Comparison of ENCODE assay signal across 24 cellular contexts in the genomic region with DNA sequence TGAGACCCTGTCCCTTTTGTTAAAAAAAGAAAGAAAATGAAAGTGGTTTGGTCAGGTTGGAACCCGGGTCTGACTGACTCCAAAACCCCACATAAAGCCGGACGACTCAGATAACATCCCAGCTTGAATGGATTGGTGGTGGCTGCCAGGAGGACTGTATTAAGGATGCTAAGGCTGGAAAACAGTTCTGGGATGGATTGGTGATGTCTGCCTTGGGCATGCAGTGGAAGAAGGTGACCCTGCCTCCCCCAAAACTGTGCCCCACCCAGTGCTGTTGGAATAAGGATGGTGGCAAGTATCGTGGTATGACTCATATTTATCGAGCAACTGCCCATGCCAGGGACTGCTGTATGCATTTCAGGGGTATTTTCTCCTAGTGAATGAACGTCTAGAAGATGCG. TPM values are rescaled to one million over a fixed set of nuclear protein-coding genes. Genes with fewer than 3 reads are reported as not detected.
DNase-seq lines count a peak whose midpoint lies in the region; ATAC-seq, FAIRE-seq and TF ChIP-seq lines count a peak whose summit lies in the region.
"Had no signal": no experiment of that assay in that cellular context is flagged by ENCODE, and none has a peak within 500 bp of the region (broad histone marks: within the 10 kb centered on the region; RNA-seq: fewer than 3 reads in every experiment).

No MANE protein-coding gene starts in this region.

- peak overlapping the region in 4 of 6 donors; percentile 57 to 85 (median 79) for H3K27ac Mint-ChIP-seq in naive B cell
- H3K27ac Mint-ChIP-seq: CD4-positive, alpha-beta T cell had no signal

- no peak for TF ChIP-seq RAD21 in K562 (CRISPR knock-in tag; conservative IDR thresholded peaks at IDR 0.05 in 1 of 2, IDR thresholded peaks at IDR 0.05 in 1 of 2)

- DNase-seq in Daoy (ENCODE audit: low read depth) (peak; percentile 33), MG63 (peak; percentile 17), K562 (ENCODE audit: extremely low read depth in 1 of 4, low spot score in 3 of 4) (no peak), naive B cell (no peak), NCI-H1417 (lab: John Stamatoyannopoulos, UW) (no peak)
- DNase-seq in activated T-cell treated with anti-CD3 and anti-CD28 coated beads, Interleukin-2, amount 50 U/mL, for 1 hour: no peak
- DNase-seq: CD4-positive, alpha-beta T cell; DMS79; GF-D8; KBM-7; MM.1S; NCI-H1694; NCI-H2029 treated with DMSO at 0.1 percent for 48 hours; NCI-H2227 treated with DMSO at 0.1 percent for 48 hours; NCI-H510A; NCI-H69; Peyer's patch; SIG-M5 had no signal

- no TSS peak for BruUV-seq in K562 (replicated peaks; lab: Mats Ljungman, UMichigan)

- no peaks in the 10 kb centered on the region for H3K9me3 ChIP-seq in MG63
- H3K9me3 ChIP-seq in K562 (replicated peaks; ENCODE audit: control insufficient read depth, insufficient read depth, low read depth, low read length): no peaks in the 10 kb centered on the region
- H3K9me3 ChIP-seq: BLaER1 treated with 17β-estradiol and CSF1 and Interleukin-3, amounts not matched to agents 10 nM and 100 nM; Peyer's patch had no signal

- H2AFZ ChIP-seq in K562 (ENCODE audit: low read depth, low read length): no peak overlapping the region

- CTCF ChIA-PET in K562 (lab: Yijun Ruan, JAX; ENCODE audit: low intra/inter-chr PET ratio): no interaction called here

- peak overlapping the region in 5 of 8 donors; percentile 12 to 78 (median 32) for H3K4me3 Mint-ChIP-seq in naive B cell
- H3K4me3 Mint-ChIP-seq: CD4-positive, alpha-beta T cell had no signal

- no peaks in the 10 kb centered on the region for H3K9me3 Mint-ChIP-seq in naive B cell
- H3K9me3 Mint-ChIP-seq: CD4-positive, alpha-beta T cell had no signal

- peaks cover 5 to 10% of the 10 kb centered on the region in 2 donors for H3K36me3 Mint-ChIP-seq in naive B cell

- H3K4me1 Mint-ChIP-seq in naive B cell: peaks cover 27 to 59% (median 56%) of the 10 kb centered on the region in 3 donors

- no peak for TF ChIP-seq CTCF in K562 (IDR thresholded peaks at IDR 0.05 in 2 of 3, conservative IDR thresholded peaks at IDR 0.05 in 1 of 3; ENCODE audit: insufficient read depth in 2 of 3, low read depth in 1 of 3, low read length in 3 of 3)

- H3K9ac ChIP-seq in K562 (ENCODE audit: insufficient read depth in 1 of 2, low read depth in 2 of 2, low read length in 2 of 2): no peak overlapping the region

- intact Hi-C loops in K562 (cut with micrococcal nuclease): no loop called here

- no peaks in the 10 kb centered on the region for H3K79me2 ChIP-seq in K562 (ENCODE audit: control insufficient read depth, insufficient read depth, low read length)

- no peak overlapping the region for H3K27ac ChIP-seq in K562 (ENCODE audit: extremely low read depth, low read depth, low read length)
- H3K27ac ChIP-seq: BLaER1 treated with 17β-estradiol and CSF1 and Interleukin-3, amounts not matched to agents 10 nM and 100 nM; Peyer's patch; SK-N-MC had no signal

- H3K9me1 ChIP-seq in K562 (ENCODE audit: control insufficient read depth, insufficient read depth, low read length): peaks cover 2% of the 10 kb centered on the region

- H4K20me1 ChIP-seq in K562 (replicated peaks; ENCODE audit: control insufficient read depth, insufficient read depth, low read length): no peaks in the 10 kb centered on the region

- FAIRE-seq in K562 (lab: Jason Lieb, UNC): no peak
- FAIRE-seq: D721Med, GM12892, HTR-8/SVneo had no signal

- H3K4me1 ChIP-seq in K562 (replicated peaks in 1 of 2; ENCODE audit: control insufficient read depth in 2 of 2, insufficient read depth in 2 of 2, low read length in 2 of 2): peaks cover 0 to 26% of the 10 kb centered on the region in 2 experiments; a peak in 3 of 5 replicates

- no peak for TF ChIP-seq POLR2A in K562 (conservative IDR thresholded peaks at IDR 0.05)

- TF ChIP-seq EP300 in K562 (IDR thresholded peaks at IDR 0.05; ENCODE audit: low read length): no peak

- H3K4me3 ChIP-seq in MG63: no peak overlapping the region
- H3K4me3 ChIP-seq in K562: no peak overlapping the region
- H3K4me3 ChIP-seq: BLaER1 treated with 17β-estradiol and CSF1 and Interleukin-3, amounts not matched to agents 10 nM and 100 nM; Peyer's patch; SK-N-MC had no signal

- H3K4me2 ChIP-seq in K562 (ENCODE audit: insufficient read depth, low read length): no peak overlapping the region

- POLR2A ChIA-PET in K562 (lab: Yijun Ruan, JAX): interaction anchor here (0.8 to 0.9 kb wide), 2 partner anchors 20 to 34 kb away, joined by 3 read pairs; no protein-coding TSS in a partner anchor

- in situ Hi-C loops in K562 (cut with MboI): no loop called here

- peaks cover 4% of the 10 kb centered on the region; the same call in 1 of the 2 replicates for H3K27me3 ChIP-seq in MG63
- peaks cover 4 to 12% of the 10 kb centered on the region in 2 experiments; a peak in 2 of 5 replicates for H3K27me3 ChIP-seq in K562 (ENCODE audit: control insufficient read depth in 2 of 2, insufficient read depth in 2 of 2, low read length in 2 of 2)
- H3K27me3 ChIP-seq: BLaER1 treated with 17β-estradiol and CSF1 and Interleukin-3, amounts not matched to agents 10 nM and 100 nM; Peyer's patch had no signal

- ATAC-seq in K562 (no peak), naive B cell (ENCODE audit: low read depth in 2 of 2) (no peak), HG03354 (IDR thresholded peaks at IDR 0.05; ENCODE audit: poor library complexity, severe bottlenecking, unreplicated experiment) (no peak)

- no peaks in the 10 kb centered on the region for H3K27me3 Mint-ChIP-seq in naive B cell
- H3K27me3 Mint-ChIP-seq: CD4-positive, alpha-beta T cell had no signal

- H3K36me3 ChIP-seq in MG63 (no peaks in the 10 kb centered on the region), K562 (ENCODE audit: control insufficient read depth, insufficient read depth, low read length) (no peaks in the 10 kb centered on the region)
- H3K36me3 ChIP-seq: Peyer's patch had no signal

- 23% methylated on average over 7 of the region's 7 CpGs for WGBS in K562 (ENCODE audit: insufficient coverage, low coverage, missing lambda C conversion rate)

RNA-seq across cellular contexts. Expression of a gene that starts 18.5 kb away (rescaled TPM):
- 58.8 and 60.5 TPM in 2 replicates for total RNA-seq in Daoy (2014; rRNA removed; shearing (Covaris generic))
- 146 and 155 TPM in 2 replicates for total RNA-seq in MG63 (2014; rRNA removed; shearing (Covaris generic); ENCODE audit: low replicate concordance)
- 106 and 273 TPM in 2 replicates for total RNA-seq in K562 (2011; cell fraction: chromatin; rRNA removed; ENCODE audit: low replicate concordance)
- total RNA-seq in K562 (2011; cell fraction: nucleolus; rRNA removed): 296 and 314 TPM in 2 replicates
- 215 and 219 TPM in 2 replicates for total RNA-seq in K562 (2011; cell fraction: nucleoplasm; rRNA removed)
- 82.6 and 90.5 TPM in 2 replicates for total RNA-seq in K562 (2014; rRNA removed)
- 35.5 and 50.0 TPM in 2 replicates for total RNA-seq in K562 (2014; rRNA removed; fragmentation: Illumina TruSeq; extraction: Trizol)
- 64.3 and 64.8 TPM in 2 replicates for total RNA-seq in K562 (2015; rRNA removed; fragmentation: Illumina TruSeq; extraction: Trizol)
- total RNA-seq in K562 (2021): 119 TPM in 2 replicates
- 114 and 144 TPM in 2 replicates for polyA plus RNA-seq in K562 (2011; rRNA removed)
- polyA plus RNA-seq in K562 (2011; cell fraction: cytosol; rRNA removed): 128 and 182 TPM in 2 replicates
- polyA plus RNA-seq in K562 (2011; cell fraction: nucleus; rRNA removed): 207 and 344 TPM in 2 replicates
- polyA plus RNA-seq in K562 (2012): 78.2 and 109 TPM in 2 replicates
- 84.8 and 97.0 TPM in 2 replicates for polyA plus RNA-seq in K562 (2014; fragmentation: Illumina TruSeq; extraction: Trizol)
- 10 to 100 TPM in 1 of 2 experiments, 1 to 10 TPM in 1; 4.9 to 18.1 TPM for polyA plus RNA-seq in K562 (2014; fragmentation: Nextera tagmentation; extraction: Ambion mirVana)
- polyA plus RNA-seq in K562 (2014; rRNA removed): 86.0 and 87.5 TPM in 2 replicates
- 78.1 and 108 TPM in 2 replicates for polyA minus RNA-seq in K562 (2011; rRNA and poly(A)+ RNA removed)
- polyA minus RNA-seq in K562 (2011; cell fraction: cytosol; rRNA and poly(A)+ RNA removed): 89.7 and 127 TPM in 2 replicates
- 32.6 and 43.8 TPM in 2 replicates for polyA minus RNA-seq in K562 (2011; cell fraction: nucleus; rRNA and poly(A)+ RNA removed)
- 10 to 100 TPM in 5 of 6 donors, 1 to 10 TPM in 1; 5.2 to 21.8 (median 15.2) TPM for polyA plus RNA-seq in naive B cell (ENCODE audit: low read depth in 6 of 6)

RNA-seq across cellular contexts. Expression of a gene that starts 25.5 kb away (rescaled TPM):
- 40.8 and 95.0 TPM in 2 replicates for total RNA-seq in Daoy (2014; rRNA removed; shearing (Covaris generic))
- total RNA-seq in MG63 (2014; rRNA removed; shearing (Covaris generic); ENCODE audit: low replicate concordance): 87.7 and 149 TPM in 2 replicates
- 25.8 and 59.8 TPM in 2 replicates for total RNA-seq in K562 (2011; cell fraction: chromatin; rRNA removed; ENCODE audit: low replicate concordance)
- total RNA-seq in K562 (2011; cell fraction: nucleolus; rRNA removed): 50.9 and 57.9 TPM in 2 replicates
- 34.4 and 35.8 TPM in 2 replicates for total RNA-seq in K562 (2011; cell fraction: nucleoplasm; rRNA removed)
- 38.1 and 42.4 TPM in 2 replicates for total RNA-seq in K562 (2014; rRNA removed)
- 5.7 and 10.9 TPM in 2 replicates for total RNA-seq in K562 (2014; rRNA removed; fragmentation: Illumina TruSeq; extraction: Trizol)
- total RNA-seq in K562 (2015; rRNA removed; fragmentation: Illumina TruSeq; extraction: Trizol): 27.7 and 31.0 TPM in 2 replicates
- total RNA-seq in K562 (2021): 61.1 and 65.5 TPM in 2 replicates
- polyA plus RNA-seq in K562 (2011; rRNA removed): 21.2 and 39.4 TPM in 2 replicates
- polyA plus RNA-seq in K562 (2011; cell fraction: cytosol; rRNA removed): 57.8 and 119 TPM in 2 replicates
- 39.0 and 56.0 TPM in 2 replicates for polyA plus RNA-seq in K562 (2011; cell fraction: nucleus; rRNA removed)
- polyA plus RNA-seq in K562 (2012): 40.4 and 112 TPM in 2 replicates
- 23.7 and 27.1 TPM in 2 replicates for polyA plus RNA-seq in K562 (2014; fragmentation: Illumina TruSeq; extraction: Trizol)
- 1 to 10 TPM in 1 of 2 experiments, under 1 TPM in 1; 0.79 to 1.1 TPM for polyA plus RNA-seq in K562 (2014; fragmentation: Nextera tagmentation; extraction: Ambion mirVana)
- polyA plus RNA-seq in K562 (2014; rRNA removed): 51.7 and 52.6 TPM in 2 replicates
- 13.2 and 17.5 TPM in 2 replicates for polyA minus RNA-seq in K562 (2011; rRNA and poly(A)+ RNA removed)
- polyA minus RNA-seq in K562 (2011; cell fraction: cytosol; rRNA and poly(A)+ RNA removed): 28.4 and 35.0 TPM in 2 replicates
- polyA minus RNA-seq in K562 (2011; cell fraction: nucleus; rRNA and poly(A)+ RNA removed): 23.0 and 27.4 TPM in 2 replicates
- 10 to 100 TPM; 32.3 to 79.7 (median 73.0) TPM for polyA plus RNA-seq in naive B cell (ENCODE audit: low read depth in 6 of 6)

Comparison
In these comparisons a context has a peak if more than half of its experiments do, and no peak if none do; other contexts are left out.
1. DNase-seq: peak in Daoy (single experiment) and MG63 (single experiment); none in K562 (0 of 4), naive B cell (single experiment), NCI-H1417 (0 of 3) and activated T-cell treated with anti-CD3 and anti-CD28 coated beads, Interleukin-2, amount 50 U/mL, for 1 hour (single experiment).